Comparison of ENCODE assay signal across 17 cellular contexts in the genomic region with DNA sequence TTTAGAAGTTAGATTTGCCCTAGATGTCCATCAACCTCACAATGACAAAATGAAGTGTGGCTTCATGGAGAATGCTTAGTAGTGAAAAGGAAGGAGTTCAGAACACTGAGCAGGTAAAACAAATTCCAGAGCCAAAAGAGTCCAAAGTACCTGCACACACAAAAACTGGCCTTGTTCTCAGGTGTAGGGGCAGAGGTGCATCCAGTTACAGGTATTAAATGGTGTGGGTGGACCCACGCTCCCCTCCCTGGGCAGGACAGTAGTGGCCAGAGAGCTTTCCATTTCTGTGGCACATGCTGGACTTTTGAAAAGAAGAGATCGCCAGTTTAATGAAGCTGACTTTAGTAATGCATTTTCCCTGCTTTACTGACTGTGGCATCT.
"Had no signal": no experiment of that assay in that cellular context is flagged by ENCODE, and none has a peak within 500 bp of the region (broad histone marks: within the 10 kb centered on the region; RNA-seq: fewer than 3 reads in every experiment).

No MANE protein-coding gene starts in this region.

- H3K4me3 Mint-ChIP-seq: activated naive CD4-positive, alpha-beta T cell treated with anti-CD3 and anti-CD28 coated beads, Interleukin-2, amount 50 U/mL, for 24 hours; dendritic cell treated with granulocyte-macrophage colony-stimulating factor and Interleukin-4, amounts not matched to agents 40 ng/mL and 50 ng/mL, for 4 days; natural killer cell; stimulated activated naive CD8-positive, alpha-beta T cell treated with anti-CD3 and anti-CD28 coated beads, Interleukin-15, Interleukin-2, amounts not matched to agents 100 ng/mL and 50 ng/mL, for 24 hours had no signal

- H3K36me3 ChIP-seq: uterus had no signal

- H3K27ac Mint-ChIP-seq: activated naive CD4-positive, alpha-beta T cell treated with anti-CD3 and anti-CD28 coated beads, Interleukin-2, amount 50 U/mL, for 24 hours; activated T-helper 2 cell treated with anti-CD3 and anti-CD28 coated beads, Interferon-gamma antibody, Interleukin-2, Interleukin-4, amounts not matched to agents 10 μg/mL and 5 μg/mL and 100 μg/mL, durations not matched to agents 14 hours and 24 hours and 36 hours; dendritic cell treated with granulocyte-macrophage colony-stimulating factor and Interleukin-4, amounts not matched to agents 40 ng/mL and 50 ng/mL, for 4 days; stimulated activated naive CD8-positive, alpha-beta T cell treated with anti-CD3 and anti-CD28 coated beads, Interleukin-15, Interleukin-2, amounts not matched to agents 100 ng/mL and 50 ng/mL, for 24 hours had no signal

- DNase-seq: amniotic stem cell; effector CD8-positive, alpha-beta T cell; heart left ventricle; left ventricle myocardium inferior; mucosa of descending colon; natural killer cell; nucleus accumbens; transverse colon had no signal

- H3K4me1 ChIP-seq: gastroesophageal sphincter, transverse colon, uterus had no signal

- H3K9me3 ChIP-seq: esophagus muscularis mucosa, gastroesophageal sphincter, heart left ventricle, left ventricle myocardium inferior, mucosa of descending colon, suprapubic skin, transverse colon, uterus had no signal

- H3K27me3 ChIP-seq: esophagus muscularis mucosa, gastroesophageal sphincter, heart left ventricle, suprapubic skin, transverse colon, uterus had no signal

- H3K27ac ChIP-seq: esophagus muscularis mucosa, gastroesophageal sphincter, heart left ventricle, left ventricle myocardium inferior, SK-N-MC, suprapubic skin, transverse colon, uterus had no signal

- H3K9me3 Mint-ChIP-seq: activated naive CD4-positive, alpha-beta T cell treated with anti-CD3 and anti-CD28 coated beads, Interleukin-2, amount 50 U/mL, for 24 hours; activated T-helper 2 cell treated with anti-CD3 and anti-CD28 coated beads, Interferon-gamma antibody, Interleukin-2, Interleukin-4, amounts not matched to agents 10 μg/mL and 5 μg/mL and 100 μg/mL, durations not matched to agents 14 hours and 24 hours and 36 hours; dendritic cell treated with granulocyte-macrophage colony-stimulating factor and Interleukin-4, amounts not matched to agents 40 ng/mL and 50 ng/mL, for 4 days; natural killer cell; stimulated activated naive CD8-positive, alpha-beta T cell treated with anti-CD3 and anti-CD28 coated beads, Interleukin-15, Interleukin-2, amounts not matched to agents 100 ng/mL and 50 ng/mL, for 24 hours had no signal

- ATAC-seq: gastroesophageal sphincter, heart left ventricle, mucosa of descending colon had no signal

- H3K4me3 ChIP-seq: esophagus muscularis mucosa, gastroesophageal sphincter, heart left ventricle, left ventricle myocardium inferior, mucosa of descending colon, SK-N-MC, suprapubic skin, transverse colon, uterus had no signal

- H3K27me3 Mint-ChIP-seq: activated naive CD4-positive, alpha-beta T cell treated with anti-CD3 and anti-CD28 coated beads, Interleukin-2, amount 50 U/mL, for 24 hours; dendritic cell treated with granulocyte-macrophage colony-stimulating factor and Interleukin-4, amounts not matched to agents 40 ng/mL and 50 ng/mL, for 4 days; stimulated activated naive CD8-positive, alpha-beta T cell treated with anti-CD3 and anti-CD28 coated beads, Interleukin-15, Interleukin-2, amounts not matched to agents 100 ng/mL and 50 ng/mL, for 24 hours had no signal
